ENCODE assay signal across 16 cellular contexts in genomic region chr7:123241809-123242208, GRCh38. TPM values are rescaled to one million over a fixed set of nuclear protein-coding genes. Genes with fewer than 3 reads are reported as not detected.
"Had no signal": no experiment of that assay in that cellular context is flagged by ENCODE, and none has a peak within 500 bp of the region (broad histone marks: within the 10 kb centered on the region; RNA-seq: fewer than 3 reads in every experiment).

No MANE protein-coding gene starts in this region.

- H3K27me3 Mint-ChIP-seq: activated T-helper 17 cell treated with anti-CD3 and anti-CD28 coated beads, Interleukin-2, amount 50 U/mL, for 72 hours had no signal

- H3K4me1 Mint-ChIP-seq: activated T-helper 17 cell treated with anti-CD3 and anti-CD28 coated beads, Interleukin-2, amount 50 U/mL, for 72 hours; neural progenitor cell had no signal

- H3K4me3 ChIP-seq: esophagus muscularis mucosa, neural progenitor cell, thoracic aorta had no signal

- H3K36me3 ChIP-seq: esophagus muscularis mucosa, neural progenitor cell, thoracic aorta had no signal

- H3K27ac ChIP-seq: neural progenitor cell, thoracic aorta had no signal

- H2AFZ ChIP-seq: neural progenitor cell had no signal

- H3K27ac Mint-ChIP-seq: activated T-helper 17 cell treated with anti-CD3 and anti-CD28 coated beads, Interleukin-2, amount 50 U/mL, for 72 hours; neural progenitor cell had no signal

- ATAC-seq: activated T-helper 17 cell treated with anti-CD3 and anti-CD28 coated beads, Interleukin-2, amount 50 U/mL, for 72 hours; left lobe of liver; sciatic nerve had no signal

- H3K9me3 ChIP-seq: esophagus muscularis mucosa, thoracic aorta had no signal

- H3K4me3 Mint-ChIP-seq: activated T-helper 17 cell treated with anti-CD3 and anti-CD28 coated beads, Interleukin-2, amount 50 U/mL, for 72 hours; neural progenitor cell had no signal

- DNase-seq: activated CD4-positive, alpha-beta T cell treated with anti-CD3 and anti-CD28 coated beads, Interleukin-2, amount 50 U/mL, for 4 hours; activated CD4-positive, CD25-positive, alpha-beta regulatory T cell treated with anti-CD3 and anti-CD28 coated beads, Interleukin-2, amount 50 U/mL, for 72 hours; activated naive CD4-positive, alpha-beta T cell treated with Interleukin-2 at 50 U/mL for 16 hours; activated T-cell treated with anti-CD3 and anti-CD28 coated beads for 4 hours; aorta; cortex of kidney; effector CD4-positive, alpha-beta T cell had no signal

- H3K27me3 ChIP-seq: esophagus muscularis mucosa, neural progenitor cell had no signal

- H3K36me3 Mint-ChIP-seq: neural progenitor cell had no signal

- H3K4me2 ChIP-seq: neural progenitor cell had no signal

- H3K9me3 Mint-ChIP-seq: activated T-helper 17 cell treated with anti-CD3 and anti-CD28 coated beads, Interleukin-2, amount 50 U/mL, for 72 hours; neural progenitor cell had no signal

RNA-seq across cellular contexts. Expression of gene SLC13A1, which starts 42.0 kb away (rescaled TPM):
- total RNA-seq: activated T-helper 17 cell treated with anti-CD3 and anti-CD28 coated beads, Interleukin-2, amount 50 U/mL, for 72 hours; aorta; lung microvascular endothelial cell; osteocyte; sciatic nerve; thoracic aorta; ureter had no signal
